Comparison of ENCODE assay signal across 1 cellular context in the genomic region with DNA sequence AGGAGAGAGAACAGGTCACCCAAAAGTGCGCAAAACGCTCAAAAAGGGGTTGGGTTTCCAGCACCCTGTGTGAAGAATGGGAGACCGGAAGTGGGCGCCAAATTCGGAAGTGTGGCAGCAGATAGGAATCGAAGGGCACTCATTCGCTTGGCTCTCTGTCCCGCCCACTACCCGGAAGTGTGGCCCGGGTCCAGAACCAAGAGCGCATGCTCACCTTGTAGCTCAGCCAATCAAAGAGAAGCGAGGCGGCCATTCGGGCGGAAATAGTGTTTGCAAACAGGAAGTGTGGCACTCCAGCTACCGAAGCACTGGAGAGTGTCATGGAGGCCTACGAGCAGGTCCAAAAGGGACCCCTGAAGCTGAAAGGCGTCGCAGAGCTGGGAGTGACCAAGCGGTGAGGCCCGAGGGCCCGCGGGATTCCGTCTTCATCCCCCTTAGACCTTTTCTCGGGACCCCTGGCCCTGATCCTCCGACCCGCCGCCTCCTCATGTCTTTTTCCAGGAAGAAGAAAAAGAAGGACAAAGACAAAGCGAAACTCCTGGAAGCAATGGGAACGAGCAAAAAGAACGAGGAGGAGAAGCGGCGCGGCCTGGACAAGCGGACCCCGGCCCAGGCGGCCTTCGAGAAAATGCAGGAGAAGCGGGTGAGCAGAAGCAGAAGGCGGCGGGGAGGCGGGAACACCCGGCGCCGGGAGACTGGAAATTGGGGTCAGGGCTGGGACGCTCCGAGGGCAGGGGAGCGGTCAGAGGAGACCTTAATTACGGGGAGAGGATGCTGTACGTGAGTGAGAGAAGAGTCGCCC.
TF ChIP-seq lines count a peak whose summit lies in the region.

Gene FAM32A (plus strand): TSS at position 288 of the 802 bp plus-strand sequence. CDS start 33 bp downstream, at position 321.

TF ChIP-seq in liver, 16 proteins besides CTCF, POLR2A, EP300 and RAD21 (continued from another document):
- peak; percentile 64 for TF ChIP-seq REST (IDR thresholded peaks at IDR 0.05)
- no peak for TF ChIP-seq ATF3 (IDR thresholded peaks at IDR 0.05)
- peak; percentile 90 to 98 for TF ChIP-seq GABPA (IDR thresholded peaks at IDR 0.05 in 1 of 2, conservative IDR thresholded peaks at IDR 0.05 in 1 of 2)
- TF ChIP-seq JUND (IDR thresholded peaks at IDR 0.05): no peak
- TF ChIP-seq YY1 (IDR thresholded peaks at IDR 0.05): peak; percentile 99
- TF ChIP-seq TAF1 (conservative IDR thresholded peaks at IDR 0.05): peak; percentile 95
- no peak for TF ChIP-seq NR2F2 (IDR thresholded peaks at IDR 0.05)
- peak; percentile 98 for TF ChIP-seq MAX (IDR thresholded peaks at IDR 0.05)
